In the genomic region with DNA sequence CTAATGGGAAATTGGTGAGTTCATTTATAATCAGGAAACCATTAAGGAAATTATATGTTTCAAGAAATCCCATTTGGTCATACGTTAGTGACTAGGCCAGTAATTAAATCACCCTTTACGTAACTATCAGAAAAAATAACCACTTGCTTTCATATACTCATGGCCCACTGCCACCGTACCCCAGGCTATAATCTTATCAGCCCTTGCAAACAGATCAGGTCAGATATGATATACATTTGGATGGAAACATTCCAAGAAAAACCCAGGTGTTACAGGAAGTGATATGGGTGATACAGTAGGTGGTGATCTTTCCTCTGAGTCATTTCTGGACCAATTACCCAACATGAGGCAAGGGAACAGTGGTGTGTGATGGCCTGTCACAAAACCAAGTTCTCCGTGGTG, we compare ENCODE assay signal across 1 cellular context.
TF ChIP-seq lines count a peak whose summit lies in the region.

No MANE protein-coding gene starts in this region.

TF ChIP-seq in K562, 482 proteins besides CTCF, POLR2A, EP300 and RAD21 (continued from another document and continues in another):
- TF ChIP-seq, protein P1, sequence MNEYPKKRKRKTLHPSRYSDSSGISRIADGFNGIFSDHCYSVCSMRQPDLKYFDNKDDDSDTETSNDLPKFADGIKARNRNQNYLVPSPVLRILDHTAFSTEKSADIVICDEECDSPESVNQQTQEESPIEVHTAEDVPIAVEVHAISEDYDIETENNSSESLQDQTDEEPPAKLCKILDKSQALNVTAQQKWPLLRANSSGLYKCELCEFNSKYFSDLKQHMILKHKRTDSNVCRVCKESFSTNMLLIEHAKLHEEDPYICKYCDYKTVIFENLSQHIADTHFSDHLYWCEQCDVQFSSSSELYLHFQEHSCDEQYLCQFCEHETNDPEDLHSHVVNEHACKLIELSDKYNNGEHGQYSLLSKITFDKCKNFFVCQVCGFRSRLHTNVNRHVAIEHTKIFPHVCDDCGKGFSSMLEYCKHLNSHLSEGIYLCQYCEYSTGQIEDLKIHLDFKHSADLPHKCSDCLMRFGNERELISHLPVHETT (CRISPR knock-in tag; conservative IDR thresholded peaks at IDR 0.05 in 1 of 2, IDR thresholded peaks at IDR 0.05 in 1 of 2): no peak
- TF ChIP-seq, protein P2, sequence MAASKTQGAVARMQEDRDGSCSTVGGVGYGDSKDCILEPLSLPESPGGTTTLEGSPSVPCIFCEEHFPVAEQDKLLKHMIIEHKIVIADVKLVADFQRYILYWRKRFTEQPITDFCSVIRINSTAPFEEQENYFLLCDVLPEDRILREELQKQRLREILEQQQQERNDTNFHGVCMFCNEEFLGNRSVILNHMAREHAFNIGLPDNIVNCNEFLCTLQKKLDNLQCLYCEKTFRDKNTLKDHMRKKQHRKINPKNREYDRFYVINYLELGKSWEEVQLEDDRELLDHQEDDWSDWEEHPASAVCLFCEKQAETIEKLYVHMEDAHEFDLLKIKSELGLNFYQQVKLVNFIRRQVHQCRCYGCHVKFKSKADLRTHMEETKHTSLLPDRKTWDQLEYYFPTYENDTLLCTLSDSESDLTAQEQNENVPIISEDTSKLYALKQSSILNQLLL (CRISPR knock-in tag; IDR thresholded peaks at IDR 0.05; ENCODE audit: borderline replicate concordance): no peak
- no peak for TF ChIP-seq SRSF9 (IDR thresholded peaks at IDR 0.05; ENCODE audit: borderline replicate concordance, low read depth, low read length)
- no peak for TF ChIP-seq HOXB6 (CRISPR knock-in tag; IDR thresholded peaks at IDR 0.05; ENCODE audit: borderline replicate concordance)
- TF ChIP-seq, protein P3, sequence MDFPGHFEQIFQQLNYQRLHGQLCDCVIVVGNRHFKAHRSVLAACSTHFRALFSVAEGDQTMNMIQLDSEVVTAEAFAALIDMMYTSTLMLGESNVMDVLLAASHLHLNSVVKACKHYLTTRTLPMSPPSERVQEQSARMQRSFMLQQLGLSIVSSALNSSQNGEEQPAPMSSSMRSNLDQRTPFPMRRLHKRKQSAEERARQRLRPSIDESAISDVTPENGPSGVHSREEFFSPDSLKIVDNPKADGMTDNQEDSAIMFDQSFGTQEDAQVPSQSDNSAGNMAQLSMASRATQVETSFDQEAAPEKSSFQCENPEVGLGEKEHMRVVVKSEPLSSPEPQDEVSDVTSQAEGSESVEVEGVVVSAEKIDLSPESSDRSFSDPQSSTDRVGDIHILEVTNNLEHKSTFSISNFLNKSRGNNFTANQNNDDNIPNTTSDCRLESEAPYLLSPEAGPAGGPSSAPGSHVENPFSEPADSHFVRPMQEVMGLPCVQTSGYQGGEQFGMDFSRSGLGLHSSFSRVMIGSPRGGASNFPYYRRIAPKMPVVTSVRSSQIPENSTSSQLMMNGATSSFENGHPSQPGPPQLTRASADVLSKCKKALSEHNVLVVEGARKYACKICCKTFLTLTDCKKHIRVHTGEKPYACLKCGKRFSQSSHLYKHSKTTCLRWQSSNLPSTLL (IDR thresholded peaks at IDR 0.05): no peak
- TF ChIP-seq POLR2AphosphoS2 (IDR thresholded peaks at IDR 0.05; ENCODE audit: low read length): no peak
- TF ChIP-seq STAT5A (IDR thresholded peaks at IDR 0.05; ENCODE audit: borderline replicate concordance, low read length): peak; percentile 44; the same call in 1 of the 2 replicates
- peak; percentile 72 for TF ChIP-seq SMARCA4 (IDR thresholded peaks at IDR 0.05)
- no peak for TF ChIP-seq ELF2 (CRISPR knock-in tag; IDR thresholded peaks at IDR 0.05)
- TF ChIP-seq, protein P4, sequence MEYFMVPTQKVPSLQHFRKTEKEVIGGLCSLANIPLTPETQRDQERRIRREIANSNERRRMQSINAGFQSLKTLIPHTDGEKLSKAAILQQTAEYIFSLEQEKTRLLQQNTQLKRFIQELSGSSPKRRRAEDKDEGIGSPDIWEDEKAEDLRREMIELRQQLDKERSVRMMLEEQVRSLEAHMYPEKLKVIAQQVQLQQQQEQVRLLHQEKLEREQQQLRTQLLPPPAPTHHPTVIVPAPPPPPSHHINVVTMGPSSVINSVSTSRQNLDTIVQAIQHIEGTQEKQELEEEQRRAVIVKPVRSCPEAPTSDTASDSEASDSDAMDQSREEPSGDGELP (CRISPR knock-in tag; IDR thresholded peaks at IDR 0.05; ENCODE audit: borderline replicate concordance): no peak
- TF ChIP-seq KAT8 (IDR thresholded peaks at IDR 0.05; ENCODE audit: low read depth): no peak
- peak; percentile 73 for TF ChIP-seq CBFA2T3 (IDR thresholded peaks at IDR 0.05)
- no peak for TF ChIP-seq NFIX (CRISPR knock-in tag; IDR thresholded peaks at IDR 0.05; ENCODE audit: low read depth)
- TF ChIP-seq, protein P5, sequence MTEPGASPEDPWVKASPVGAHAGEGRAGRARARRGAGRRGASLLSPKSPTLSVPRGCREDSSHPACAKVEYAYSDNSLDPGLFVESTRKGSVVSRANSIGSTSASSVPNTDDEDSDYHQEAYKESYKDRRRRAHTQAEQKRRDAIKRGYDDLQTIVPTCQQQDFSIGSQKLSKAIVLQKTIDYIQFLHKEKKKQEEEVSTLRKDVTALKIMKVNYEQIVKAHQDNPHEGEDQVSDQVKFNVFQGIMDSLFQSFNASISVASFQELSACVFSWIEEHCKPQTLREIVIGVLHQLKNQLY (CRISPR knock-in tag; conservative IDR thresholded peaks at IDR 0.05): no peak
- TF ChIP-seq DIDO1 (tag; IDR thresholded peaks at IDR 0.05; ENCODE audit: low read depth): no peak
- peak; percentile 64 for TF ChIP-seq CTBP1 (IDR thresholded peaks at IDR 0.05; ENCODE audit: borderline replicate concordance)
- TF ChIP-seq BRD9 (IDR thresholded peaks at IDR 0.05; ENCODE audit: low read depth, partially characterized antibody): no peak
- TF ChIP-seq PTTG1 (tag; IDR thresholded peaks at IDR 0.05; ENCODE audit: low read depth): no peak
- no peak for TF ChIP-seq MCM2 (IDR thresholded peaks at IDR 0.05; ENCODE audit: low read depth)
- no peak for TF ChIP-seq ZNF695 (CRISPR knock-in tag; IDR thresholded peaks at IDR 0.05)
- TF ChIP-seq HDAC1 (IDR thresholded peaks at IDR 0.05): no peak
- TF ChIP-seq, protein P6, sequence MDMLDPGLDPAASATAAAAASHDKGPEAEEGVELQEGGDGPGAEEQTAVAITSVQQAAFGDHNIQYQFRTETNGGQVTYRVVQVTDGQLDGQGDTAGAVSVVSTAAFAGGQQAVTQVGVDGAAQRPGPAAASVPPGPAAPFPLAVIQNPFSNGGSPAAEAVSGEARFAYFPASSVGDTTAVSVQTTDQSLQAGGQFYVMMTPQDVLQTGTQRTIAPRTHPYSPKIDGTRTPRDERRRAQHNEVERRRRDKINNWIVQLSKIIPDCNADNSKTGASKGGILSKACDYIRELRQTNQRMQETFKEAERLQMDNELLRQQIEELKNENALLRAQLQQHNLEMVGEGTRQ (CRISPR knock-in tag; IDR thresholded peaks at IDR 0.05): no peak
- no peak for TF ChIP-seq SIN3B (IDR thresholded peaks at IDR 0.05; ENCODE audit: low read depth)
- TF ChIP-seq, protein P7, sequence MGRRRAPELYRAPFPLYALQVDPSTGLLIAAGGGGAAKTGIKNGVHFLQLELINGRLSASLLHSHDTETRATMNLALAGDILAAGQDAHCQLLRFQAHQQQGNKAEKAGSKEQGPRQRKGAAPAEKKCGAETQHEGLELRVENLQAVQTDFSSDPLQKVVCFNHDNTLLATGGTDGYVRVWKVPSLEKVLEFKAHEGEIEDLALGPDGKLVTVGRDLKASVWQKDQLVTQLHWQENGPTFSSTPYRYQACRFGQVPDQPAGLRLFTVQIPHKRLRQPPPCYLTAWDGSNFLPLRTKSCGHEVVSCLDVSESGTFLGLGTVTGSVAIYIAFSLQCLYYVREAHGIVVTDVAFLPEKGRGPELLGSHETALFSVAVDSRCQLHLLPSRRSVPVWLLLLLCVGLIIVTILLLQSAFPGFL (CRISPR knock-in tag; IDR thresholded peaks at IDR 0.05): no peak
- no peak for TF ChIP-seq KLF6 (CRISPR knock-in tag; IDR thresholded peaks at IDR 0.05; ENCODE audit: borderline replicate concordance)
- TF ChIP-seq, protein P8, sequence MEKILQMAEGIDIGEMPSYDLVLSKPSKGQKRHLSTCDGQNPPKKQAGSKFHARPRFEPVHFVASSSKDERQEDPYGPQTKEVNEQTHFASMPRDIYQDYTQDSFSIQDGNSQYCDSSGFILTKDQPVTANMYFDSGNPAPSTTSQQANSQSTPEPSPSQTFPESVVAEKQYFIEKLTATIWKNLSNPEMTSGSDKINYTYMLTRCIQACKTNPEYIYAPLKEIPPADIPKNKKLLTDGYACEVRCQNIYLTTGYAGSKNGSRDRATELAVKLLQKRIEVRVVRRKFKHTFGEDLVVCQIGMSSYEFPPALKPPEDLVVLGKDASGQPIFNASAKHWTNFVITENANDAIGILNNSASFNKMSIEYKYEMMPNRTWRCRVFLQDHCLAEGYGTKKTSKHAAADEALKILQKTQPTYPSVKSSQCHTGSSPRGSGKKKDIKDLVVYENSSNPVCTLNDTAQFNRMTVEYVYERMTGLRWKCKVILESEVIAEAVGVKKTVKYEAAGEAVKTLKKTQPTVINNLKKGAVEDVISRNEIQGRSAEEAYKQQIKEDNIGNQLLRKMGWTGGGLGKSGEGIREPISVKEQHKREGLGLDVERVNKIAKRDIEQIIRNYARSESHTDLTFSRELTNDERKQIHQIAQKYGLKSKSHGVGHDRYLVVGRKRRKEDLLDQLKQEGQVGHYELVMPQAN (IDR thresholded peaks at IDR 0.05; ENCODE audit: borderline replicate concordance): no peak
- TF ChIP-seq, protein P9, sequence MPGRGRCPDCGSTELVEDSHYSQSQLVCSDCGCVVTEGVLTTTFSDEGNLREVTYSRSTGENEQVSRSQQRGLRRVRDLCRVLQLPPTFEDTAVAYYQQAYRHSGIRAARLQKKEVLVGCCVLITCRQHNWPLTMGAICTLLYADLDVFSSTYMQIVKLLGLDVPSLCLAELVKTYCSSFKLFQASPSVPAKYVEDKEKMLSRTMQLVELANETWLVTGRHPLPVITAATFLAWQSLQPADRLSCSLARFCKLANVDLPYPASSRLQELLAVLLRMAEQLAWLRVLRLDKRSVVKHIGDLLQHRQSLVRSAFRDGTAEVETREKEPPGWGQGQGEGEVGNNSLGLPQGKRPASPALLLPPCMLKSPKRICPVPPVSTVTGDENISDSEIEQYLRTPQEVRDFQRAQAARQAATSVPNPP (IDR thresholded peaks at IDR 0.05; ENCODE audit: borderline replicate concordance, insufficient read depth, insufficient read length): no peak
- TF ChIP-seq ZNF589 (CRISPR knock-in tag; IDR thresholded peaks at IDR 0.05; ENCODE audit: low read depth): no peak
- TF ChIP-seq, protein P10, sequence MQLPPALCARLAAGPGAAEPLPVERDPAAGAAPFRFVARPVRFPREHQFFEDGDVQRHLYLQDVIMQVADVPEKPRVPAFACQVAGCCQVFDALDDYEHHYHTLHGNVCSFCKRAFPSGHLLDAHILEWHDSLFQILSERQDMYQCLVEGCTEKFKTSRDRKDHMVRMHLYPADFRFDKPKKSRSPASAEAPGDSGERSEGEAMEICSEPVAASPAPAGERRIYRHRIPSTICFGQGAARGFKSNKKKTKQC (CRISPR knock-in tag; IDR thresholded peaks at IDR 0.05): no peak
- no peak for TF ChIP-seq ARID2 (IDR thresholded peaks at IDR 0.05)
- TF ChIP-seq HDAC6 (IDR thresholded peaks at IDR 0.05; ENCODE audit: low read depth, low read length): no peak
- no peak for TF ChIP-seq ELF4 (CRISPR knock-in tag; IDR thresholded peaks at IDR 0.05)
- no peak for TF ChIP-seq KAT2B (IDR thresholded peaks at IDR 0.05; ENCODE audit: low read depth, low read length)
- TF ChIP-seq, protein P11, sequence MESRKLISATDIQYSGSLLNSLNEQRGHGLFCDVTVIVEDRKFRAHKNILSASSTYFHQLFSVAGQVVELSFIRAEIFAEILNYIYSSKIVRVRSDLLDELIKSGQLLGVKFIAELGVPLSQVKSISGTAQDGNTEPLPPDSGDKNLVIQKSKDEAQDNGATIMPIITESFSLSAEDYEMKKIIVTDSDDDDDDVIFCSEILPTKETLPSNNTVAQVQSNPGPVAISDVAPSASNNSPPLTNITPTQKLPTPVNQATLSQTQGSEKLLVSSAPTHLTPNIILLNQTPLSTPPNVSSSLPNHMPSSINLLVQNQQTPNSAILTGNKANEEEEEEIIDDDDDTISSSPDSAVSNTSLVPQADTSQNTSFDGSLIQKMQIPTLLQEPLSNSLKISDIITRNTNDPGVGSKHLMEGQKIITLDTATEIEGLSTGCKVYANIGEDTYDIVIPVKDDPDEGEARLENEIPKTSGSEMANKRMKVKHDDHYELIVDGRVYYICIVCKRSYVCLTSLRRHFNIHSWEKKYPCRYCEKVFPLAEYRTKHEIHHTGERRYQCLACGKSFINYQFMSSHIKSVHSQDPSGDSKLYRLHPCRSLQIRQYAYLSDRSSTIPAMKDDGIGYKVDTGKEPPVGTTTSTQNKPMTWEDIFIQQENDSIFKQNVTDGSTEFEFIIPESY (CRISPR knock-in tag; IDR thresholded peaks at IDR 0.05): no peak
- TF ChIP-seq, protein P12, sequence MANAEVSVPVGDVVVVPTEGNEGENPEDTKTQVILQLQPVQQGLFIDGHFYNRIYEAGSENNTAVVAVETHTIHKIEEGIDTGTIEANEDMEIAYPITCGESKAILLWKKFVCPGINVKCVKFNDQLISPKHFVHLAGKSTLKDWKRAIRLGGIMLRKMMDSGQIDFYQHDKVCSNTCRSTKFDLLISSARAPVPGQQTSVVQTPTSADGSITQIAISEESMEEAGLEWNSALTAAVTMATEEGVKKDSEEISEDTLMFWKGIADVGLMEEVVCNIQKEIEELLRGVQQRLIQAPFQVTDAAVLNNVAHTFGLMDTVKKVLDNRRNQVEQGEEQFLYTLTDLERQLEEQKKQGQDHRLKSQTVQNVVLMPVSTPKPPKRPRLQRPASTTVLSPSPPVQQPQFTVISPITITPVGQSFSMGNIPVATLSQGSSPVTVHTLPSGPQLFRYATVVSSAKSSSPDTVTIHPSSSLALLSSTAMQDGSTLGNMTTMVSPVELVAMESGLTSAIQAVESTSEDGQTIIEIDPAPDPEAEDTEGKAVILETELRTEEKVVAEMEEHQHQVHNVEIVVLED (CRISPR knock-in tag; IDR thresholded peaks at IDR 0.05): no peak
- no peak for TF ChIP-seq ZNF263 (CRISPR knock-in tag; IDR thresholded peaks at IDR 0.05; ENCODE audit: borderline replicate concordance)
- TF ChIP-seq RBM34 (IDR thresholded peaks at IDR 0.05; ENCODE audit: borderline replicate concordance, insufficient read depth, low read length): no peak
- no peak for TF ChIP-seq FOS (IDR thresholded peaks at IDR 0.05; ENCODE audit: extremely low read depth, insufficient read length)
- no peak for TF ChIP-seq CBX5 (IDR thresholded peaks at IDR 0.05; ENCODE audit: borderline replicate concordance, low read depth)
- TF ChIP-seq, protein P13, sequence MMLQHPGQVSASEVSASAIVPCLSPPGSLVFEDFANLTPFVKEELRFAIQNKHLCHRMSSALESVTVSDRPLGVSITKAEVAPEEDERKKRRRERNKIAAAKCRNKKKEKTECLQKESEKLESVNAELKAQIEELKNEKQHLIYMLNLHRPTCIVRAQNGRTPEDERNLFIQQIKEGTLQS (IDR thresholded peaks at IDR 0.05): peak; percentile 83
- TF ChIP-seq, protein P13 (CRISPR knock-in tag; conservative IDR thresholded peaks at IDR 0.05): no peak
- TF ChIP-seq NELFE (IDR thresholded peaks at IDR 0.05; ENCODE audit: insufficient read depth, insufficient read length): no peak
